ENCODE assay signal across 23 cellular contexts in genomic region chr20:48607544-48607865, GRCh38.
DNase-seq lines count a peak whose midpoint lies in the region; ATAC-seq and TF ChIP-seq lines count a peak whose summit lies in the region.
"Had no signal": no experiment of that assay in that cellular context is flagged by ENCODE, and none has a peak within 500 bp of the region (broad histone marks: within the 10 kb centered on the region; RNA-seq: fewer than 3 reads in every experiment).

No MANE protein-coding gene starts in this region.

- H3K27me3 Mint-ChIP-seq in GM23338 (ENCODE audit: insufficient read depth, low read depth, poor library complexity), result no peaks in the 10 kb centered on the region
- H3K27me3 Mint-ChIP-seq in natural killer cell treated with Interleukin-12 subunit alpha and Interleukin-12 subunit beta and Interleukin-15 and Interleukin-18, amount 100 ng/mL, for 72 hours, result peaks cover 0 to 2% of the 10 kb centered on the region in 2 donors

- no peaks in the 10 kb centered on the region for H3F3A ChIP-seq in GM23338 (replicated peaks; ENCODE audit: low read depth)

- H3K4me2 ChIP-seq in GM23338, result no peak overlapping the region
- H3K4me2 ChIP-seq: PC-9 had no signal

- H3K36me3 ChIP-seq in GM23338 (ENCODE audit: insufficient read depth), result no peaks in the 10 kb centered on the region
- no peaks in the 10 kb centered on the region for H3K36me3 ChIP-seq in upper lobe of right lung

- H3K79me2 ChIP-seq in GM23338 (replicated peaks; ENCODE audit: insufficient read depth), result no peaks in the 10 kb centered on the region

- no peaks in the 10 kb centered on the region; the same call in 1 of the 2 replicates for H3K4me1 ChIP-seq in GM23338 (ENCODE audit: insufficient read depth)
- H3K4me1 ChIP-seq in upper lobe of right lung, result no peaks in the 10 kb centered on the region

- H3K9me3 Mint-ChIP-seq in GM23338, result no peaks in the 10 kb centered on the region
- H3K9me3 Mint-ChIP-seq in natural killer cell treated with Interleukin-12 subunit alpha and Interleukin-12 subunit beta and Interleukin-15 and Interleukin-18, amount 100 ng/mL, for 72 hours, result no peaks in the 10 kb centered on the region

- peaks cover 23% of the 10 kb centered on the region for H3K4me1 Mint-ChIP-seq in GM23338
- H3K4me1 Mint-ChIP-seq in natural killer cell treated with Interleukin-12 subunit alpha and Interleukin-12 subunit beta and Interleukin-15 and Interleukin-18, amount 100 ng/mL, for 72 hours (ENCODE audit: low read depth in 2 of 2), result no peaks in the 10 kb centered on the region

- no peak for TF ChIP-seq CTCF in GM23338 (conservative IDR thresholded peaks at IDR 0.05; ENCODE audit: low read depth in 2 of 2)
- no peak for TF ChIP-seq CTCF in upper lobe of right lung (IDR thresholded peaks at IDR 0.05)

- no peak overlapping the region for H3K4me3 Mint-ChIP-seq in GM23338
- no peak overlapping the region for H3K4me3 Mint-ChIP-seq in natural killer cell treated with Interleukin-12 subunit alpha and Interleukin-12 subunit beta and Interleukin-15 and Interleukin-18, amount 100 ng/mL, for 72 hours

- H3K27ac Mint-ChIP-seq in GM23338, result no peak overlapping the region
- H3K27ac Mint-ChIP-seq in natural killer cell treated with Interleukin-12 subunit alpha and Interleukin-12 subunit beta and Interleukin-15 and Interleukin-18, amount 100 ng/mL, for 72 hours, result no peak overlapping the region

- H3K9me3 ChIP-seq in upper lobe of right lung, result no peaks in the 10 kb centered on the region

- peak; percentile 12 for DNase-seq in activated CD4-positive, CD25-positive, alpha-beta regulatory T cell treated with anti-CD3 and anti-CD28 coated beads, Interleukin-2, amount 50 U/mL, for 72 hours
- no peak for DNase-seq in GM23338 (ENCODE audit: low spot score)
- DNase-seq in natural killer cell treated with Interleukin-12 subunit alpha and Interleukin-12 subunit beta and Interleukin-15 and Interleukin-18, amount 100 ng/mL, for 72 hours (ENCODE audit: low spot score), result peak; percentile 41
- peak; percentile 40 for DNase-seq in upper lobe of right lung
- DNase-seq in caudate nucleus (lab: John Stamatoyannopoulos, UW), result no peak
- DNase-seq: ACHN, DMS53, GDM1, KG1, NCI-H1092, NCI-H1436, NCI-H1930, NCI-H2227 treated with DMSO at 0.1 percent for 48 hours, NCI-H510A, NCI-H748 treated with DMSO at 0.1 percent for 48 hours, PC-9, RPMI8226, SHP77 treated with DMSO at 0.1 percent for 48 hours had no signal

- H2AFZ ChIP-seq in GM23338, result 0 out of 2 replicates have a peak overlapping the region, but pooled peaks have one; percentile 23
- H2AFZ ChIP-seq: PC-9 had no signal

- no peak overlapping the region for H3K4me3 ChIP-seq in GM23338
- no peak overlapping the region for H3K4me3 ChIP-seq in upper lobe of right lung
- H3K4me3 ChIP-seq: PC-9 had no signal

- no peaks in the 10 kb centered on the region; the same call in 2 of the 3 replicates for H3K36me3 Mint-ChIP-seq in GM23338 (ENCODE audit: low read depth)
- no peaks in the 10 kb centered on the region for H3K36me3 Mint-ChIP-seq in natural killer cell treated with Interleukin-12 subunit alpha and Interleukin-12 subunit beta and Interleukin-15 and Interleukin-18, amount 100 ng/mL, for 72 hours

- intact Hi-C loops in upper lobe of right lung (cut with DNase I), result no loop called here

- H4K20me1 ChIP-seq in GM23338 (replicated peaks; ENCODE audit: insufficient read depth), result no peaks in the 10 kb centered on the region

- H3K27ac ChIP-seq in GM23338 (ENCODE audit: low read depth) (no peak overlapping the region), upper lobe of right lung (no peak overlapping the region), caudate nucleus (ENCODE audit: low read depth, low read length) (no peak overlapping the region)
- H3K27ac ChIP-seq: 22Rv1, C4-2B, PC-9 had no signal

- H3K9me2 ChIP-seq in GM23338 (ENCODE audit: insufficient read depth), result no peaks in the 10 kb centered on the region

- ATAC-seq in activated CD4-positive, CD25-positive, alpha-beta regulatory T cell treated with anti-CD3 and anti-CD28 coated beads, Interleukin-2, amount 50 U/mL, for 24 hours, result no peak
- ATAC-seq in GM23338, result no peak
- no peak for ATAC-seq in natural killer cell treated with Interleukin-12 subunit alpha and Interleukin-12 subunit beta and Interleukin-15 and Interleukin-18, amount 100 ng/mL, for 72 hours
- no peak for ATAC-seq in upper lobe of right lung
- ATAC-seq in GM18517 (IDR thresholded peaks at IDR 0.05; ENCODE audit: unreplicated experiment), result no peak
- no peak for ATAC-seq in HG02571 (IDR thresholded peaks at IDR 0.05; ENCODE audit: unreplicated experiment)

- H3K27me3 ChIP-seq in GM23338 (ENCODE audit: insufficient read depth) (no peaks in the 10 kb centered on the region), upper lobe of right lung (peaks cover 11% of the 10 kb centered on the region)

TF ChIP-seq in GM23338, 12 proteins besides CTCF, POLR2A, EP300 and RAD21:
- TF ChIP-seq EZH2phosphoT487 (IDR thresholded peaks at IDR 0.05; ENCODE audit: unreplicated experiment), result no peak
- TF ChIP-seq, protein P1, sequence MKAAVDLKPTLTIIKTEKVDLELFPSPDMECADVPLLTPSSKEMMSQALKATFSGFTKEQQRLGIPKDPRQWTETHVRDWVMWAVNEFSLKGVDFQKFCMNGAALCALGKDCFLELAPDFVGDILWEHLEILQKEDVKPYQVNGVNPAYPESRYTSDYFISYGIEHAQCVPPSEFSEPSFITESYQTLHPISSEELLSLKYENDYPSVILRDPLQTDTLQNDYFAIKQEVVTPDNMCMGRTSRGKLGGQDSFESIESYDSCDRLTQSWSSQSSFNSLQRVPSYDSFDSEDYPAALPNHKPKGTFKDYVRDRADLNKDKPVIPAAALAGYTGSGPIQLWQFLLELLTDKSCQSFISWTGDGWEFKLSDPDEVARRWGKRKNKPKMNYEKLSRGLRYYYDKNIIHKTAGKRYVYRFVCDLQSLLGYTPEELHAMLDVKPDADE (IDR thresholded peaks at IDR 0.05), result no peak
- no peak for TF ChIP-seq POLR2AphosphoS5 (IDR thresholded peaks at IDR 0.05; ENCODE audit: low read depth)
- no peak for TF ChIP-seq STAT1 (IDR thresholded peaks at IDR 0.05; ENCODE audit: unreplicated experiment)
- TF ChIP-seq JUNB (IDR thresholded peaks at IDR 0.05; ENCODE audit: unreplicated experiment), result no peak
- no peak for TF ChIP-seq ZNF331 (CRISPR knock-in tag; IDR thresholded peaks at IDR 0.05; ENCODE audit: low read depth)
- TF ChIP-seq CREB1 (CRISPR knock-in tag; IDR thresholded peaks at IDR 0.05; ENCODE audit: low read depth), result no peak
- no peak for TF ChIP-seq REST (IDR thresholded peaks at IDR 0.05; ENCODE audit: unreplicated experiment)

Comparison
In these comparisons a context has a peak if more than half of its experiments do, and no peak if none do; other contexts are left out.
1. DNase-seq: peak in activated CD4-positive, CD25-positive, alpha-beta regulatory T cell treated with anti-CD3 and anti-CD28 coated beads, Interleukin-2, amount 50 U/mL, for 72 hours (single experiment), natural killer cell treated with Interleukin-12 subunit alpha and Interleukin-12 subunit beta and Interleukin-15 and Interleukin-18, amount 100 ng/mL, for 72 hours (single experiment) and upper lobe of right lung (single experiment); none in GM23338 (single experiment) and caudate nucleus (0 of 61).